ENCODE assay signal across 29 cellular contexts in genomic region chr5:33637011-33637410, GRCh38.
"Had no signal": no experiment of that assay in that cellular context is flagged by ENCODE, and none has a peak within 500 bp of the region (broad histone marks: within the 10 kb centered on the region; RNA-seq: fewer than 3 reads in every experiment).

No MANE protein-coding gene starts in this region.

- ATAC-seq: left cardiac atrium; left lobe of liver; left ventricle myocardium superior; lower lobe of right lung; natural killer cell; psoas muscle; right lobe of liver; stimulated activated naive B cell treated with anti-CD40 and anti-IgM and Interleukin-4, amounts not matched to agents 10 μg/mL and 1 μg/mL and 100 μg/mL, for 72 hours; stimulated activated naive CD8-positive, alpha-beta T cell treated with anti-CD3 and anti-CD28 coated beads, Interleukin-15, Interleukin-2, amounts not matched to agents 100 U/mL and 50 U/mL, for 24 hours had no signal

- H3K4me3 ChIP-seq: lower lobe of right lung, neural progenitor cell, psoas muscle, right atrium auricular region, right lobe of liver, skin epidermis, stomach, testis, thyroid gland, transverse colon, upper lobe of left lung, vagina had no signal

- DNase-seq: hippocampal formation; kidney glomerular epithelial cell; left cardiac atrium; left ventricle myocardium superior; lower lobe of right lung; mammary epithelial cell; mesenchymal stem cell; naive B cell; natural killer cell; nephron progenitor cell; occipital lobe; psoas muscle; right lobe of liver; stimulated activated CD4-positive, alpha-beta T cell treated with anti-CD3 and anti-CD28 coated beads, Interleukin-12 subunit alpha, Interleukin-12 subunit beta, amount 100 ng/mL, for 4 hours; stimulated activated CD4-positive, alpha-beta T cell treated with anti-CD3 and anti-CD28 coated beads, Interleukin-15, amount 100 ng/mL, for 24 hours; stimulated activated CD4-positive, alpha-beta T cell treated with anti-CD3 and anti-CD28 coated beads, Interleukin-2, amount 100 ng/mL, for 24 hours; stimulated activated CD4-positive, alpha-beta T cell treated with anti-CD3 and anti-CD28 coated beads, Interleukin-4, amount 100 ng/mL, for 1 hour; stimulated activated naive B cell treated with anti-CD40 and anti-IgM and Interleukin-4, amounts not matched to agents 10 μg/mL and 1 μg/mL and 100 μg/mL, for 72 hours; stimulated activated naive CD8-positive, alpha-beta T cell treated with anti-CD3 and anti-CD28 coated beads, Interleukin-15, Interleukin-2, amounts not matched to agents 100 U/mL and 50 U/mL, for 24 hours; stomach; testis; thyroid gland; transverse colon; upper lobe of left lung had no signal
